8 cellular contexts compared by ENCODE assay signal in genomic region chr5:115170924-115171510, GRCh38. TPM values are rescaled to one million over a fixed set of nuclear protein-coding genes. Genes with fewer than 3 reads are reported as not detected.
DNase-seq lines count a peak whose midpoint lies in the region; TF ChIP-seq lines count a peak whose summit lies in the region.

No MANE protein-coding gene starts in this region.

- peaks cover 14% of the 10 kb centered on the region for H3K9me3 ChIP-seq in iPS-18a (ENCODE audit: control insufficient read depth, low read depth, low read length)
- H3K9me3 ChIP-seq in stomach, result peaks cover 0 to 6% (median 0%) of the 10 kb centered on the region in 4 donors

- H3K4me1 ChIP-seq in iPS-18a (ENCODE audit: control insufficient read depth, low read depth, low read length) (peaks cover 11% of the 10 kb centered on the region), stomach (peaks cover 18 to 26% (median 24%) of the 10 kb centered on the region in 4 donors)

- H3K4me3 ChIP-seq in iPS-18a (ENCODE audit: low read length) (peak overlapping the region; percentile 81), stomach (peak overlapping the region; percentile 67 to 94 (median 82))

- no peak for TF ChIP-seq POLR2A in stomach (IDR thresholded peaks at IDR 0.05)

- DNase-seq in SKM-1 treated with dmso at 0.1 percent for 144 hours (lab: John Stamatoyannopoulos, UW; ENCODE audit: unreplicated experiment) (peak; percentile 34), SKM-1 (lab: John Stamatoyannopoulos, UW; ENCODE audit: unreplicated experiment) (no peak), SW480 (ENCODE audit: low spot score) (peak; percentile 52), stomach (no peak), glomerular visceral epithelial cell (ENCODE audit: extremely low spot score) (no peak), NOMO-1 treated with DMSO at 0.1 percent for 48 hours (lab: John Stamatoyannopoulos, UW; ENCODE audit: unreplicated experiment) (no peak), HK-2 (ENCODE audit: unreplicated experiment) (no peak)

- no peak for TF ChIP-seq EP300 in stomach (IDR thresholded peaks at IDR 0.05)

- 6 to 19% (median 15%) methylated on average over 16 of the region's 16 CpGs for WGBS in stomach, 5 donors

- H3K27me3 ChIP-seq in iPS-18a (ENCODE audit: control insufficient read depth, insufficient read depth, low read length) (peaks cover 40% of the 10 kb centered on the region), stomach (peaks cover 0 to 59% (median 6%) of the 10 kb centered on the region in 3 donors)

- H3K36me3 ChIP-seq in iPS-18a (ENCODE audit: control insufficient read depth, low read depth, low read length), result no peaks in the 10 kb centered on the region
- no peaks in the 10 kb centered on the region for H3K36me3 ChIP-seq in stomach

- intact Hi-C loops in stomach (cut with DNase I; ENCODE audit: low total_unique reads), result no loop called here

- H3K27ac ChIP-seq in iPS-18a (ENCODE audit: low read length) (no peak overlapping the region), stomach (peak overlapping the region; percentile 77 to 93 (median 85))

- TF ChIP-seq CTCF in stomach (IDR thresholded peaks at IDR 0.05), result no peak

- H3K9ac ChIP-seq in iPS-18a (ENCODE audit: low read length), result peak overlapping the region; percentile 22

RNA-seq across cellular contexts. Expression of gene TRIM36, which starts 1.3 kb away (rescaled TPM):
- 10 to 100 TPM in 2 of 5 donors, 1 to 10 TPM in 3; 1.8 to 36.5 (median 6.2) TPM for total RNA-seq in stomach
- polyA plus RNA-seq in stomach, result 1 to 10 TPM; 3.1 to 8.0 (median 6.0) TPM

Comparison
In these comparisons a context has a peak if more than half of its experiments do, and no peak if none do; other contexts are left out.
1. DNase-seq: peak in SKM-1 treated with dmso at 0.1 percent for 144 hours (single experiment) and SW480 (single experiment); none in SKM-1 (single experiment), stomach (single experiment), glomerular visceral epithelial cell (single experiment), NOMO-1 treated with DMSO at 0.1 percent for 48 hours (single experiment) and HK-2 (single experiment).